ENCODE assay signal across 9 cellular contexts in the genomic region with DNA sequence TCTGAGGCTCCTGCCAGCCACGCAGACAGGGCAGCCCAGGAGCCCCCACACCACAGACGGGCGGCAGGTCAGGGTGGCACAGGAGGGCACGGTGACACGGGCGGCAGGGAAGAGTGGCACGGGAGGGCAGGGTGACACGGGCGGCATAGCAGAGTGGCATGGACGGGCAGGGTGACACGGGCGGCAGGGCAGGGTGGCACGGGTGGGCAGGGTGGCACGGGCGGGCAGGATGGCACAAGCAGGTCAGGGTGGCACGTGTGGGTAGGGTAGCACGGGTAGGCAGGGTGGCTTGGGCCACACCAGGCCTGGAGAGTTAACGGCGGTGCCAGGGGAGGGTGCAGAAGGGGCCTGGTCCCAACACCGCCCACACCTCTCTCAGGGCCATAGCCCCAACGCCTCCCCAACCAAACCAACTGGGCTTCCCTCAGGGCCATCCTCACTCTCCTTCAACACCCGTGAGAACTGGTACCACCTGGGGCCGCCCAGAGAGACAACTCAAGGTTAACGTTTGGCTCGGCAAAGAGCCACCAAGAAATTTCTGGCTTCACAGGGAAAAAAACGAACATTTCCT. TPM values are rescaled to one million over a fixed set of nuclear protein-coding genes. Genes with fewer than 3 reads are reported as not detected.
DNase-seq lines count a peak whose midpoint lies in the region; ATAC-seq and TF ChIP-seq lines count a peak whose summit lies in the region.
"Had no signal": no experiment of that assay in that cellular context is flagged by ENCODE, and none has a peak within 500 bp of the region (broad histone marks: within the 10 kb centered on the region; RNA-seq: fewer than 3 reads in every experiment).

No MANE protein-coding gene starts in this region.

- ATAC-seq in GM19463 (IDR thresholded peaks at IDR 0.05; ENCODE audit: unreplicated experiment) = no peak

- no peak for TF ChIP-seq CTCF in CD14-positive monocyte (IDR thresholded peaks at IDR 0.05)
- TF ChIP-seq CTCF in Loucy (conservative IDR thresholded peaks at IDR 0.05; ENCODE audit: low read length) = no peak
- no peak for TF ChIP-seq CTCF in neural progenitor cell (IDR thresholded peaks at IDR 0.05)

- H3F3A ChIP-seq in Loucy (ENCODE audit: low read depth) = no peaks in the 10 kb centered on the region
- H3F3A ChIP-seq in neural progenitor cell (ENCODE audit: low read depth) = no peaks in the 10 kb centered on the region

- H3K9me3 ChIP-seq in Loucy (ENCODE audit: insufficient read depth, low read depth, low read length) = no peaks in the 10 kb centered on the region
- H3K9me3 ChIP-seq in effector memory CD4-positive, alpha-beta T cell (ENCODE audit: control insufficient read depth, low read length) = no peaks in the 10 kb centered on the region
- H3K9me3 ChIP-seq in neural progenitor cell (ENCODE audit: low read depth) = no peaks in the 10 kb centered on the region

- H3K4me2 ChIP-seq in Loucy (ENCODE audit: low read depth, low read length, poor library complexity, severe bottlenecking) = peak overlapping the region; percentile 100
- no peak overlapping the region for H3K4me2 ChIP-seq in neural progenitor cell

- H3K27me3 ChIP-seq in Loucy (ENCODE audit: insufficient read depth, low read length, poor library complexity, severe bottlenecking) = peaks cover 6% of the 10 kb centered on the region
- no peaks in the 10 kb centered on the region for H3K27me3 ChIP-seq in effector memory CD4-positive, alpha-beta T cell (replicated peaks; ENCODE audit: control insufficient read depth, insufficient read depth, low read length, poor library complexity, severe bottlenecking)
- H3K27me3 ChIP-seq in neural progenitor cell = no peaks in the 10 kb centered on the region

- H3K36me3 ChIP-seq in Loucy (ENCODE audit: insufficient read depth, low read length) (peaks cover 7% of the 10 kb centered on the region; the same call in 1 of the 2 replicates), neural progenitor cell (no peaks in the 10 kb centered on the region)
- peaks cover 6% of the 10 kb centered on the region for H3K36me3 ChIP-seq in effector memory CD4-positive, alpha-beta T cell (ENCODE audit: control insufficient read depth, insufficient read depth, low read length)

- H3K9me3 Mint-ChIP-seq in CD14-positive monocyte (peaks cover 0 to 2% (median 0%) of the 10 kb centered on the region in 7 donors), neural progenitor cell (peaks cover 5% of the 10 kb centered on the region)

- H3K4me3 Mint-ChIP-seq in CD14-positive monocyte (no peak overlapping the region), neural progenitor cell (peak overlapping the region; percentile 89)

- peak; percentile 38 for DNase-seq in CD14-positive monocyte (ENCODE audit: low spot score)
- DNase-seq in effector memory CD4-positive, alpha-beta T cell = no peak
- no peak for DNase-seq in neural progenitor cell (ENCODE audit: low spot score)
- DNase-seq in foreskin melanocyte = no peak
- no peak for DNase-seq in occipital lobe (lab: John Stamatoyannopoulos, UW)
- DNase-seq in LoVo (ENCODE audit: low spot score) = no peak
- DNase-seq: OCI-M1 had no signal

- peaks cover 12 to 29% of the 10 kb centered on the region in 2 donors for H3K36me3 Mint-ChIP-seq in CD14-positive monocyte
- peaks cover 16% of the 10 kb centered on the region for H3K36me3 Mint-ChIP-seq in neural progenitor cell

- H3K79me2 ChIP-seq in Loucy (ENCODE audit: insufficient read depth, low read length) = peaks cover 90% of the 10 kb centered on the region
- H3K79me2 ChIP-seq in neural progenitor cell (ENCODE audit: low read depth) = peaks cover 78% of the 10 kb centered on the region

- H3K9me2 ChIP-seq in Loucy (replicated peaks; ENCODE audit: low read depth, low read length) = no peaks in the 10 kb centered on the region

- H2AFZ ChIP-seq in Loucy (ENCODE audit: low read length) (no peak overlapping the region), neural progenitor cell (replicated peaks) (no peak overlapping the region)

- H3K4me1 Mint-ChIP-seq in CD14-positive monocyte = peaks cover 47% of the 10 kb centered on the region
- H3K4me1 Mint-ChIP-seq in neural progenitor cell = peaks cover 20% of the 10 kb centered on the region

- H4K20me1 ChIP-seq in Loucy (ENCODE audit: insufficient read depth, low read length, poor library complexity, severe bottlenecking) (peaks cover 75% of the 10 kb centered on the region), neural progenitor cell (ENCODE audit: low read depth) (peaks cover 73% of the 10 kb centered on the region)

- H3K4me3 ChIP-seq in Loucy (ENCODE audit: low read length, poor library complexity, severe bottlenecking) (peak overlapping the region; percentile 100), neural progenitor cell (no peak overlapping the region)
- no peak overlapping the region for H3K4me3 ChIP-seq in effector memory CD4-positive, alpha-beta T cell (ENCODE audit: insufficient read depth, low read depth, low read length, poor library complexity, severe bottlenecking)

- H3K9ac ChIP-seq in Loucy (ENCODE audit: low read depth, low read length, poor library complexity, severe bottlenecking) = peak overlapping the region; percentile 100
- H3K9ac ChIP-seq in neural progenitor cell = no peak overlapping the region

- peaks cover 0 to 4% (median 0%) of the 10 kb centered on the region in 3 donors for H3K27me3 Mint-ChIP-seq in CD14-positive monocyte (ENCODE audit: low read depth in 3 of 3)
- peaks cover 13% of the 10 kb centered on the region for H3K27me3 Mint-ChIP-seq in neural progenitor cell (ENCODE audit: insufficient read depth, low read depth)

- H3K27ac Mint-ChIP-seq in CD14-positive monocyte (peak overlapping the region in 4 of 7 donors; percentile 35 to 94 (median 68)), neural progenitor cell (no peak overlapping the region)

- intact Hi-C loops in CD14-positive monocyte (cut with micrococcal nuclease) = loop anchor here (5.0 kb wide), 5 partner anchors 42 to 627 kb away; a partner anchor contains a TSS

- peak overlapping the region; percentile 23 for H3K27ac ChIP-seq in effector memory CD4-positive, alpha-beta T cell (ENCODE audit: insufficient read depth, low read length, poor library complexity, severe bottlenecking)
- H3K27ac ChIP-seq in neural progenitor cell = no peak overlapping the region

- H3K4me1 ChIP-seq in Loucy (ENCODE audit: insufficient read depth, low read length, poor library complexity, severe bottlenecking) (peaks cover 40% of the 10 kb centered on the region), neural progenitor cell (peaks cover 10% of the 10 kb centered on the region)
- H3K4me1 ChIP-seq in effector memory CD4-positive, alpha-beta T cell (ENCODE audit: control insufficient read depth, insufficient read depth, low read length, poor library complexity, severe bottlenecking) = peaks cover 60% of the 10 kb centered on the region

RNA-seq across cellular contexts. Expression of a gene that starts 3.4 kb away (rescaled TPM):
- 10 to 100 TPM; 21.3 to 42.1 TPM for polyA plus RNA-seq in CD14-positive monocyte
- 171 and 243 TPM in 2 replicates for total RNA-seq in neural progenitor cell (ENCODE audit: low replicate concordance)
- total RNA-seq in occipital lobe = 237 TPM

RNA-seq across cellular contexts. Expression of a gene that starts 44.1 kb away (rescaled TPM):
- polyA plus RNA-seq in CD14-positive monocyte = 10 to 100 TPM; 34.3 to 37.7 TPM
- total RNA-seq in neural progenitor cell (ENCODE audit: low replicate concordance) (38.2 and 68.6 TPM in 2 replicates), occipital lobe (27.9 TPM)
